8 cellular contexts compared by ENCODE assay signal in the genomic region with DNA sequence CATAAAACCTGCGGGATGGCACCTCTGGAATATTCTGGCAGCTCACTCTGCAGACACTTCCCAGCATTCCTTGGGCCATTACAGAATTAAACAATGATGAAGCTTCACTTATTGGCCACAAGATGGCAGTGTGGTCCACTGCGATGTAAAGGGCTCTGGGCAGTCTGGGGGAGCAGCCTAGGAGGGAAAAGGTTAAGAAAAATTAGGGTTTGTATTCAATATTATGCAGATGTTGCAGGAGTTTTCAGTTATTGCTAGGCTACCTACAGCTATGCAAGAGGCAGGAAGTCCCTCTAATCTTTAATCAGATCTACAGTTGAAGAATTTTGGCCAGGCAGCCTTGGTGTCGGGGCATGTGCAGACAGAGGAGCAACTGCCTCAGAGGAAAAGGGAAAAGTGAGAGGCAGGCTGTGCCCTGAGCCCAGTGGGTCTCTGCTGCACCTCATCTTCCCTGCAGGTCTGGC.
DNase-seq lines count a peak whose midpoint lies in the region; ATAC-seq and TF ChIP-seq lines count a peak whose summit lies in the region.

No MANE protein-coding gene starts in this region.

- in situ Hi-C loops in astrocyte of the spinal cord (cut with HindIII; ENCODE audit: low sequenced_read_pairs) = no loop called here

- H3K4me3 ChIP-seq in astrocyte of the spinal cord (ENCODE audit: low read depth, low read length) = no peak overlapping the region

- ATAC-seq in GM19463 (IDR thresholded peaks at IDR 0.05; ENCODE audit: unreplicated experiment) (peak; percentile 96), HG03439 (IDR thresholded peaks at IDR 0.05; ENCODE audit: unreplicated experiment) (peak; percentile 90)

- peak; percentile 6 to 23 for DNase-seq in NOMO-1 (lab: John Stamatoyannopoulos, UW; ENCODE audit: unreplicated experiment in 2 of 2)
- DNase-seq in NOMO-1 treated with dmso at 0.1 percent for 144 hours (lab: John Stamatoyannopoulos, UW; ENCODE audit: unreplicated experiment) = no peak
- DNase-seq in NCI-H82 (lab: John Stamatoyannopoulos, UW) = peak; percentile 78
- DNase-seq in astrocyte of the spinal cord (ENCODE audit: low read depth, low spot score) = peak; percentile 66
- DNase-seq in iPS-NIHi7 (ENCODE audit: extremely low spot score) = peak; percentile 71
- DNase-seq in stimulated activated naive CD4-positive, alpha-beta T cell (lab: John Stamatoyannopoulos, UW) = peak in 5 of 6 experiments; percentile 4 to 47 (median 22)

- TF ChIP-seq CTCF in astrocyte of the spinal cord (IDR thresholded peaks at IDR 0.05; ENCODE audit: low read depth, low read length) = peak; percentile 87
